ENCODE assay signal across 25 cellular contexts in the genomic region with DNA sequence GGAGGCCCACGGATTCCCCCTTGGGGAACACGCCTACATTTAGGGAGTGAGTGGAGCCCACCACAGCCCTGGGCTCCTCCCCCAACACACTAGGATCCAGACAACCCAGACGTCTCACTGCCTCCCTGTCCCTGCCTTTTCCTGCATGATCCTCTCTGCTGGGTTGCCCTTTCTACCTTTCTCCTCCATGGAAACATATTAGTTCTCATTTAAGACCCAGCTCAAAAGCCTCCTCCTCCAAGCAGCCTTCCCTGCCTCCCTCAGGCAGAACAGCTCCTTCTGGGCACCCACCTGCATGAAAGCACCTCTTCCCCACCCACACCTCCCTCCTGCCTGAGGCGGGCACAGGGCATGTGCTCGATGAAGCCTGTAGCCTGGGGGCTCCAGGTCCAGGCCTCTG. TPM values are rescaled to one million over a fixed set of nuclear protein-coding genes. Genes with fewer than 3 reads are reported as not detected.
DNase-seq lines count a peak whose midpoint lies in the region; ATAC-seq and TF ChIP-seq lines count a peak whose summit lies in the region.
"Had no signal": no experiment of that assay in that cellular context is flagged by ENCODE, and none has a peak within 500 bp of the region (broad histone marks: within the 10 kb centered on the region; RNA-seq: fewer than 3 reads in every experiment).

No MANE protein-coding gene starts in this region.

- H3K9me3 ChIP-seq in breast epithelium, result no peaks in the 10 kb centered on the region
- no peaks in the 10 kb centered on the region for H3K9me3 ChIP-seq in esophagus squamous epithelium
- H3K9me3 ChIP-seq in aorta (ENCODE audit: control insufficient read depth, low read length), result no peaks in the 10 kb centered on the region
- H3K9me3 ChIP-seq: MG63 had no signal

- no peak overlapping the region for H3K27ac Mint-ChIP-seq in MCF 10A (ENCODE audit: low read depth, unreplicated experiment)
- H3K27ac Mint-ChIP-seq: dendritic cell treated with granulocyte-macrophage colony-stimulating factor and Interleukin-4, amounts not matched to agents 40 ng/mL and 50 ng/mL, for 4 days; IgD-negative memory B cell; stimulated activated effector memory CD8-positive, alpha-beta T cell treated with anti-CD3 and anti-CD28 coated beads, Interleukin-12 subunit alpha, Interleukin-12 subunit beta, amount 100 ng/mL, for 72 hours had no signal

- H3K36me3 Mint-ChIP-seq in MCF 10A (ENCODE audit: insufficient read depth, unreplicated experiment), result no peaks in the 10 kb centered on the region
- H3K36me3 Mint-ChIP-seq: IgD-negative memory B cell; stimulated activated effector memory CD8-positive, alpha-beta T cell treated with anti-CD3 and anti-CD28 coated beads, Interleukin-12 subunit alpha, Interleukin-12 subunit beta, amount 100 ng/mL, for 72 hours had no signal

- ATAC-seq in aorta (ENCODE audit: low FRiP score), result no peak
- no peak for ATAC-seq in HG03097 (IDR thresholded peaks at IDR 0.05; ENCODE audit: low FRiP score, unreplicated experiment)
- ATAC-seq: GM12878; PC-3; stimulated activated effector memory CD8-positive, alpha-beta T cell treated with anti-CD3 and anti-CD28 coated beads, Interleukin-12 subunit alpha, Interleukin-12 subunit beta, amount 100 ng/mL, for 72 hours had no signal

- DNase-seq in breast epithelium (ENCODE audit: low spot score in 2 of 2) (no peak), MCF 10A (ENCODE audit: unreplicated experiment) (no peak), esophagus squamous epithelium (lab: John Stamatoyannopoulos, UW) (no peak), aorta (no peak), NCI-H1092 (lab: John Stamatoyannopoulos, UW) (no peak)
- DNase-seq: 8988T; activated naive CD4-positive, alpha-beta T cell; activated T-cell treated with anti-CD3 and anti-CD28 coated beads, Interleukin-2, amount 50 U/mL, for 1 hour; COR-L47; DMS79; NCI-H1417 treated with DMSO at 0.1 percent for 48 hours; PC-3; SIG-M5; small intestine; stimulated activated CD4-positive, alpha-beta T cell treated with anti-CD3 and anti-CD28 coated beads, Interleukin-2, amount 100 ng/mL, for 24 hours; T-helper 1 cell; trophoblast cell had no signal

- H3K4me3 ChIP-seq in breast epithelium (no peak overlapping the region), esophagus squamous epithelium (no peak overlapping the region), aorta (ENCODE audit: low read length in 2 of 2) (no peak overlapping the region)
- H3K4me3 ChIP-seq: GM12878, MG63 had no signal

- H3K27ac ChIP-seq in breast epithelium, result peak overlapping the region; percentile 67 to 86
- H3K27ac ChIP-seq in esophagus squamous epithelium, result peak overlapping the region in 3 of 4 donors; percentile 64 to 83 (median 75)
- H3K27ac ChIP-seq in aorta (ENCODE audit: low read depth in 1 of 2, low read length in 2 of 2), result peak overlapping the region; percentile 20 to 84
- H3K27ac ChIP-seq: HL-60 had no signal

- no peaks in the 10 kb centered on the region for H3K27me3 ChIP-seq in breast epithelium
- no peaks in the 10 kb centered on the region for H3K27me3 ChIP-seq in esophagus squamous epithelium
- H3K27me3 ChIP-seq in aorta (ENCODE audit: control insufficient read depth in 1 of 2, insufficient read depth in 2 of 2, low read length in 1 of 2), result no peaks in the 10 kb centered on the region
- H3K27me3 ChIP-seq: MG63 had no signal

- no peaks in the 10 kb centered on the region for H3K36me3 ChIP-seq in breast epithelium
- no peaks in the 10 kb centered on the region for H3K36me3 ChIP-seq in esophagus squamous epithelium
- H3K36me3 ChIP-seq in aorta (ENCODE audit: control insufficient read depth in 1 of 2, insufficient read depth in 2 of 2, low read length in 1 of 2), result no peaks in the 10 kb centered on the region
- H3K36me3 ChIP-seq: MG63 had no signal

- H3K27me3 Mint-ChIP-seq in MCF 10A (ENCODE audit: insufficient read depth, unreplicated experiment), result no peaks in the 10 kb centered on the region
- H3K27me3 Mint-ChIP-seq: IgD-negative memory B cell had no signal

- WGBS in esophagus squamous epithelium, 2 donors, result 65 to 68% methylated on average over 4 to 5 of the region's 5 CpGs
- WGBS in aorta, 2 donors, result 65 to 66% methylated on average over 5 of the region's 5 CpGs

- no peak for TF ChIP-seq CTCF in breast epithelium (IDR thresholded peaks at IDR 0.05)
- no peak for TF ChIP-seq CTCF in MCF 10A (IDR thresholded peaks at IDR 0.05; ENCODE audit: unreplicated experiment)
- TF ChIP-seq CTCF in esophagus squamous epithelium (IDR thresholded peaks at IDR 0.05), result no peak

- CTCF ChIA-PET in MCF 10A (lab: Yijun Ruan, JAX), result interaction anchor here (0.7 to 2.0 kb wide), 4 partner anchors 12 to 331 kb away, joined by 3 to 5 read pairs (median 3); no protein-coding TSS in a partner anchor

- POLR2A ChIA-PET in MCF 10A (lab: Yijun Ruan, JAX), result no interaction called here

- H3K4me1 ChIP-seq in breast epithelium, result peaks cover 4 to 21% of the 10 kb centered on the region in 2 donors
- peaks cover 0 to 27% (median 10%) of the 10 kb centered on the region in 3 donors for H3K4me1 ChIP-seq in esophagus squamous epithelium
- peaks cover 0 to 4% of the 10 kb centered on the region in 2 donors for H3K4me1 ChIP-seq in aorta (ENCODE audit: control insufficient read depth in 1 of 2, insufficient read depth in 2 of 2, low read length in 2 of 2)

- H3K9me3 Mint-ChIP-seq in MCF 10A (ENCODE audit: unreplicated experiment), result no peaks in the 10 kb centered on the region
- H3K9me3 Mint-ChIP-seq: dendritic cell treated with granulocyte-macrophage colony-stimulating factor and Interleukin-4, amounts not matched to agents 40 ng/mL and 50 ng/mL, for 4 days; IgD-negative memory B cell; stimulated activated effector memory CD8-positive, alpha-beta T cell treated with anti-CD3 and anti-CD28 coated beads, Interleukin-12 subunit alpha, Interleukin-12 subunit beta, amount 100 ng/mL, for 72 hours had no signal

- peaks cover under 1% of the 10 kb centered on the region for H3K4me1 Mint-ChIP-seq in MCF 10A (ENCODE audit: insufficient read depth, unreplicated experiment)
- H3K4me1 Mint-ChIP-seq: IgD-negative memory B cell had no signal

- no peak overlapping the region for H3K4me3 Mint-ChIP-seq in MCF 10A (ENCODE audit: unreplicated experiment)
- H3K4me3 Mint-ChIP-seq: dendritic cell treated with granulocyte-macrophage colony-stimulating factor and Interleukin-4, amounts not matched to agents 40 ng/mL and 50 ng/mL, for 4 days; IgD-negative memory B cell; stimulated activated effector memory CD8-positive, alpha-beta T cell treated with anti-CD3 and anti-CD28 coated beads, Interleukin-12 subunit alpha, Interleukin-12 subunit beta, amount 100 ng/mL, for 72 hours had no signal

- intact Hi-C loops in breast epithelium (cut with DNase I; ENCODE audit: low total_unique reads), result no loop called here
- intact Hi-C loops in MCF 10A (cut with micrococcal nuclease), result no loop called here
- intact Hi-C loops in esophagus squamous epithelium (cut with DNase I), result loop anchor here (10.0 kb wide), 1 partner anchor 170 kb away; no protein-coding TSS in a partner anchor
- intact Hi-C loops in aorta (cut with DNase I), result no loop called here

- no TSS peak for BruUV-seq in MCF 10A (replicated peaks; lab: Mats Ljungman, UMichigan)

- TF ChIP-seq POLR2A in breast epithelium (IDR thresholded peaks at IDR 0.05) (no peak), esophagus squamous epithelium (IDR thresholded peaks at IDR 0.05) (no peak)

RNA-seq across cellular contexts. Expression of a gene that starts 10.7 kb away (rescaled TPM):
- 10 to 100 TPM in 2 of 3 donors, 1 to 10 TPM in 1; 3.4 to 20.6 (median 11.1) TPM for total RNA-seq in breast epithelium
- not detected in 2 replicates for total RNA-seq in MCF 10A (2022)
- 1 to 10 TPM; 4.0 to 7.4 (median 5.1) TPM for total RNA-seq in esophagus squamous epithelium
- 10 to 100 TPM; 37.5 to 48.5 TPM for total RNA-seq in aorta
- polyA plus RNA-seq in aorta, result 10 to 100 TPM; 17.4 to 18.4 TPM
- total RNA-seq: GM12878 had no signal
- polyA plus RNA-seq: IgD-negative memory B cell had no signal

RNA-seq across cellular contexts. Expression of a gene that starts 25.7 kb away (rescaled TPM):
- total RNA-seq in breast epithelium (10 to 100 TPM; 26.2 to 48.7 (median 39.7) TPM), MCF 10A (2022) (24.8 and 26.4 TPM in 2 replicates), esophagus squamous epithelium (10 to 100 TPM; 41.0 to 57.8 (median 48.1) TPM), aorta (10 to 100 TPM; 15.9 to 21.2 TPM)
- 10 to 100 TPM; 12.9 to 20.4 TPM for polyA plus RNA-seq in aorta

RNA-seq across cellular contexts. Expression of a gene that starts 30.5 kb away (rescaled TPM):
- total RNA-seq in breast epithelium (1 to 10 TPM in 1 of 3 donors, under 1 TPM in 1, not detected in 1; 0.98 to 1.2 TPM), MCF 10A (2022) (not detected in 2 replicates), esophagus squamous epithelium (not detected), aorta (not detected)
- polyA plus RNA-seq in aorta, result under 1 TPM in 1 of 2 donors, not detected in 1; 0.82 TPM
- total RNA-seq: cardiac septum, GM12878, PC-3 had no signal
- polyA plus RNA-seq: IgD-negative memory B cell had no signal

RNA-seq across cellular contexts. Expression of a gene that starts 34.9 kb away (rescaled TPM):
- total RNA-seq in breast epithelium (100 to 1,000 TPM; 107 to 118 (median 116) TPM), MCF 10A (2022) (72.8 and 75.5 TPM in 2 replicates), esophagus squamous epithelium (100 to 1,000 TPM in 2 of 4 donors, 10 to 100 TPM in 2; 68.3 to 132 (median 112) TPM), aorta (10 to 100 TPM; 55.6 to 61.7 TPM)
- polyA plus RNA-seq in aorta, result 10 to 100 TPM; 81.0 to 90.7 TPM

RNA-seq across cellular contexts. Expression of a gene that starts 41.6 kb away (rescaled TPM):
- total RNA-seq in breast epithelium (10 to 100 TPM; 67.4 to 78.0 (median 68.6) TPM), MCF 10A (2022) (131 and 170 TPM in 2 replicates), esophagus squamous epithelium (100 to 1,000 TPM in 2 of 4 donors, 10 to 100 TPM in 2; 59.4 to 180 (median 92.9) TPM), aorta (100 to 1,000 TPM; 113 to 133 TPM)
- 10 to 100 TPM; 52.8 to 81.2 TPM for polyA plus RNA-seq in aorta
